Comparison of ENCODE assay signal across 18 cellular contexts in the genomic region with DNA sequence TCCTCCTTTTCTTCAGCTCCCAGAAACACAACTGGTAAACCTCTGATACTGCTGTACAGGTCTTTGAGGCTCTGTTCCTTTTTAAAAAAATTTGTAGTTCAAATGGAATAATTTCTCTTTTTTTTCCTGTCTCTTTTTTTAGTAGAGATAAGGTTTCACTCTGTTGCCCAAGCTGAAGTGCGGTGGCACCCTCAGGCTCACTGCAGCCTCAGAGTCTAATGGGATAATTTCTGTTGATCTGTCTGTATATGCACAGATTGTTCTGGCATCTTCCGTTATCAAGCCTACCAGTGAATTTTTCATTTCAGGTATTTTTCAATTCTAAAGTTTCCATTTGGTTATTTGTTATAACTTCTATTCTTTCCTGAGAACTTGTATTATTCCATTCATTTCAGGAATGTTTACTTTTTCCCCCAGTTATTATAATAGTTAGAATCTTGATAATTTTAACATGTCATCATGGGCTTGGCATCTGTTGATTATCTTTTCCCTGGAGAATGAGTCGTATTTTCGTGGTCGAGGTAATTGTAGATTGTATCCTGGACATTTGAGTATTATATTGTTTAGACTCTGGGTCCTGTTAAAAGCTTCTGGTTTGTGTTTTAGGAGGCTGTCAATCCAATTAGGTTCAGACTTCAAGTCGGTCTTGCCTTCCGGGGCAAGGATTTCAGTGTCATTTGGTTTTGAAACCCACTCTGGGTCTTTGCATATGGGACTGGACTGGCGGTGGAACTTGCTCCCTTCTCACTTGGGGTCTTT. TPM values are rescaled to one million over a fixed set of nuclear protein-coding genes. Genes with fewer than 3 reads are reported as not detected.
DNase-seq lines count a peak whose midpoint lies in the region; ATAC-seq, FAIRE-seq and TF ChIP-seq lines count a peak whose summit lies in the region.
"Had no signal": no experiment of that assay in that cellular context is flagged by ENCODE, and none has a peak within 500 bp of the region (broad histone marks: within the 10 kb centered on the region; RNA-seq: fewer than 3 reads in every experiment).

No MANE protein-coding gene starts in this region.

- ATAC-seq in sciatic nerve (no peak), lower lobe of right lung (no peak)
- ATAC-seq in activated CD8-positive, alpha-beta T cell treated with anti-CD3 and anti-CD28 coated beads for 36 hours: no peak
- ATAC-seq: Right ventricle myocardium inferior; stimulated activated effector memory CD8-positive, alpha-beta T cell treated with anti-CD3 and anti-CD28 coated beads, Interleukin-12 subunit alpha, Interleukin-12 subunit beta, amount 100 ng/mL, for 72 hours; T-helper 17 cell had no signal

- TF ChIP-seq CTCF in astrocyte (IDR thresholded peaks at IDR 0.05; ENCODE audit: insufficient read depth, low read depth, low read length) (no peak), nephron progenitor cell (IDR thresholded peaks at IDR 0.05) (no peak), lower lobe of right lung (IDR thresholded peaks at IDR 0.05) (no peak)
- no peak for TF ChIP-seq CTCF in activated CD8-positive, alpha-beta T cell treated with anti-CD3 and anti-CD28 coated beads for 36 hours (IDR thresholded peaks at IDR 0.05)

- peak overlapping the region; percentile 56 for H3K27ac ChIP-seq in astrocyte (ENCODE audit: low read depth, low read length)
- H3K27ac ChIP-seq in lower lobe of right lung: no peak overlapping the region
- H3K27ac ChIP-seq: thyroid gland had no signal

- CTCF ChIA-PET in activated CD8-positive, alpha-beta T cell treated with anti-CD3 and anti-CD28 coated beads for 36 hours (lab: Charles Lee): no interaction called here

- POLR2A ChIA-PET in activated CD8-positive, alpha-beta T cell treated with anti-CD3 and anti-CD28 coated beads for 36 hours (lab: Charles Lee): no interaction called here

- H3K36me3 Mint-ChIP-seq in astrocyte (ENCODE audit: low read depth, unreplicated experiment): peaks cover 19% of the 10 kb centered on the region
- H3K36me3 Mint-ChIP-seq in nephron progenitor cell (ENCODE audit: low read depth): peaks cover 60% of the 10 kb centered on the region
- peaks cover 53% of the 10 kb centered on the region for H3K36me3 Mint-ChIP-seq in activated CD8-positive, alpha-beta T cell treated with anti-CD3 and anti-CD28 coated beads for 36 hours (ENCODE audit: low read depth)

- H3K9ac ChIP-seq in astrocyte (ENCODE audit: low read length): peak overlapping the region; percentile 41

- H3K4me3 ChIP-seq in astrocyte (ENCODE audit: insufficient read depth, low read depth, low read length) (no peak overlapping the region), lower lobe of right lung (no peak overlapping the region)
- H3K4me3 ChIP-seq: thyroid gland had no signal

- H3K27me3 Mint-ChIP-seq in astrocyte (ENCODE audit: low read depth, unreplicated experiment): no peaks in the 10 kb centered on the region
- peaks cover 3% of the 10 kb centered on the region for H3K27me3 Mint-ChIP-seq in nephron progenitor cell (ENCODE audit: low read depth, poor library complexity)
- no peaks in the 10 kb centered on the region for H3K27me3 Mint-ChIP-seq in activated CD8-positive, alpha-beta T cell treated with anti-CD3 and anti-CD28 coated beads for 36 hours
- H3K27me3 Mint-ChIP-seq: T-helper 17 cell had no signal

- peak; percentile 68 for DNase-seq in EH (ENCODE audit: low read depth)
- peak; percentile 59 for DNase-seq in M059J (ENCODE audit: low read depth)
- DNase-seq in astrocyte (ENCODE audit: low read depth): peak; percentile 53
- no peak for DNase-seq in nephron progenitor cell
- DNase-seq in sciatic nerve (ENCODE audit: low spot score): no peak
- no peak for DNase-seq in activated CD8-positive, alpha-beta T cell treated with anti-CD3 and anti-CD28 coated beads for 36 hours
- no peak for DNase-seq in lower lobe of right lung
- DNase-seq: GOT3, NCI-H146, NCI-H345, posterior cingulate gyrus, T-helper 17 cell, thyroid gland had no signal

- H4K20me1 ChIP-seq in astrocyte (ENCODE audit: insufficient read depth, low read length): peaks cover 21% of the 10 kb centered on the region

- no peak overlapping the region for H2AFZ ChIP-seq in astrocyte (ENCODE audit: low read depth, low read length)

- H3K4me1 ChIP-seq in astrocyte (ENCODE audit: insufficient read depth, low read length) (peaks cover 14% of the 10 kb centered on the region), lower lobe of right lung (peaks cover 27% of the 10 kb centered on the region)

- H3K36me3 ChIP-seq in astrocyte (ENCODE audit: insufficient read depth, low read length) (peaks cover 28% of the 10 kb centered on the region), lower lobe of right lung (peaks cover 89% of the 10 kb centered on the region)

- no peaks in the 10 kb centered on the region for H3K9me3 Mint-ChIP-seq in astrocyte (ENCODE audit: unreplicated experiment)
- H3K9me3 Mint-ChIP-seq in nephron progenitor cell: no peaks in the 10 kb centered on the region
- no peaks in the 10 kb centered on the region for H3K9me3 Mint-ChIP-seq in activated CD8-positive, alpha-beta T cell treated with anti-CD3 and anti-CD28 coated beads for 36 hours
- H3K9me3 Mint-ChIP-seq: stimulated activated effector memory CD8-positive, alpha-beta T cell treated with anti-CD3 and anti-CD28 coated beads, Interleukin-12 subunit alpha, Interleukin-12 subunit beta, amount 100 ng/mL, for 72 hours had no signal

- peaks cover 22% of the 10 kb centered on the region for H3K79me2 ChIP-seq in astrocyte (ENCODE audit: insufficient read depth, low read length)

- H3K4me3 Mint-ChIP-seq in astrocyte (ENCODE audit: unreplicated experiment) (no peak overlapping the region), nephron progenitor cell (no peak overlapping the region)
- H3K4me3 Mint-ChIP-seq in activated CD8-positive, alpha-beta T cell treated with anti-CD3 and anti-CD28 coated beads for 36 hours: no peak overlapping the region
- H3K4me3 Mint-ChIP-seq: stimulated activated effector memory CD8-positive, alpha-beta T cell treated with anti-CD3 and anti-CD28 coated beads, Interleukin-12 subunit alpha, Interleukin-12 subunit beta, amount 100 ng/mL, for 72 hours; T-helper 17 cell had no signal

- H3K27ac Mint-ChIP-seq in astrocyte (ENCODE audit: unreplicated experiment) (peak overlapping the region; percentile 42), nephron progenitor cell (peak overlapping the region; percentile 72)
- no peak overlapping the region for H3K27ac Mint-ChIP-seq in activated CD8-positive, alpha-beta T cell treated with anti-CD3 and anti-CD28 coated beads for 36 hours
- H3K27ac Mint-ChIP-seq: stimulated activated effector memory CD8-positive, alpha-beta T cell treated with anti-CD3 and anti-CD28 coated beads, Interleukin-12 subunit alpha, Interleukin-12 subunit beta, amount 100 ng/mL, for 72 hours; T-helper 17 cell had no signal

- peaks cover 12% of the 10 kb centered on the region for H3K4me1 Mint-ChIP-seq in astrocyte (ENCODE audit: low read depth, unreplicated experiment)
- peaks cover 13% of the 10 kb centered on the region for H3K4me1 Mint-ChIP-seq in nephron progenitor cell
- no peaks in the 10 kb centered on the region for H3K4me1 Mint-ChIP-seq in activated CD8-positive, alpha-beta T cell treated with anti-CD3 and anti-CD28 coated beads for 36 hours (ENCODE audit: low read depth)

- H3K4me2 ChIP-seq in astrocyte (ENCODE audit: low read length): peak overlapping the region; percentile 11

- FAIRE-seq in astrocyte (lab: Jason Lieb, UNC): no peak
- FAIRE-seq: endometrium, G401.6, GM12891 had no signal

- no peaks in the 10 kb centered on the region for H3K9me3 ChIP-seq in astrocyte (ENCODE audit: insufficient read depth, low read depth, low read length)
- no peaks in the 10 kb centered on the region for H3K9me3 ChIP-seq in lower lobe of right lung
- H3K9me3 ChIP-seq: thyroid gland had no signal

- H3K27me3 ChIP-seq in astrocyte (ENCODE audit: insufficient read depth, low read length): no peaks in the 10 kb centered on the region
- H3K27me3 ChIP-seq in lower lobe of right lung (ENCODE audit: low read depth): no peaks in the 10 kb centered on the region
- H3K27me3 ChIP-seq: thyroid gland had no signal

- intact Hi-C loops in sciatic nerve (cut with DNase I): no loop called here
- intact Hi-C loops in activated CD8-positive, alpha-beta T cell treated with anti-CD3 and anti-CD28 coated beads for 36 hours (cut with micrococcal nuclease): no loop called here
- intact Hi-C loops in lower lobe of right lung (cut with DNase I): no loop called here

RNA-seq across cellular contexts. Expression of a gene that starts 24.5 kb away (rescaled TPM):
- 50.0 and 59.0 TPM in 2 replicates for total RNA-seq in M059J (2014; rRNA removed; shearing (Covaris generic))
- total RNA-seq in astrocyte (24.2 and 26.8 TPM in 2 replicates), sciatic nerve (31.2 TPM), lower lobe of right lung (35.5 TPM)
- total RNA-seq in activated CD8-positive, alpha-beta T cell treated with anti-CD3 and anti-CD28 coated beads for 36 hours: 10 to 100 TPM; 25.5 to 25.9 TPM

Comparison
In these comparisons a context has a peak if more than half of its experiments do, and no peak if none do; other contexts are left out.
1. DNase-seq: peak in EH (single experiment), M059J (single experiment) and astrocyte (single experiment); none in nephron progenitor cell (single experiment), sciatic nerve (single experiment), activated CD8-positive, alpha-beta T cell treated with anti-CD3 and anti-CD28 coated beads for 36 hours (single experiment) and lower lobe of right lung (single experiment).